ENCODE assay signal across 7 cellular contexts in the genomic region with DNA sequence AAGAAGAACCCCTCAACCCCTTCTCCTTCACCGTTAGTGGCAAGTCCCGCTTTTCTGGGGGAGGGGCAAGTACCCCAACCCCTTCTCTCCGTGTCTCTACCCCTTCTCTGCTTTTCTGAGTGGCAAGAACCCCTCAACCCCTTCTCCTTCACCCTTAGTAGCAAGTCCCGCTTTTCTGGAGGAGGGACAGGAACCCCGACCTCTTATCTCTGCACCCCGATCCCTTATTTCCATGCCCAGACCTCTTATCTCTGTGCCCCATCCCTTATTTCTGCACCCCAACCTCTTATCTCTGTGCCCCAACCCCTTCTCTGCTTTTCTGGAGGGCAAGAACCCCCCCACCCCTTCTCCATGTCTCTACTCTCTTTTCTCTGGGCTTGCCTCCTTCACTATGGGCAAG. TPM values are rescaled to one million over a fixed set of nuclear protein-coding genes. Genes with fewer than 3 reads are reported as not detected.
"Had no signal": no experiment of that assay in that cellular context is flagged by ENCODE, and none has a peak within 500 bp of the region (broad histone marks: within the 10 kb centered on the region; RNA-seq: fewer than 3 reads in every experiment).

No MANE protein-coding gene starts in this region.

RNA-seq across cellular contexts. Expression of a gene that starts 6.2 kb away (rescaled TPM):
- total RNA-seq: H4 had no signal

RNA-seq across cellular contexts. Expression of a gene that starts 22.8 kb away (rescaled TPM):
- total RNA-seq: GM23248, GM23338, H1, H4, H9, HFFc6 had no signal
- polyA plus RNA-seq: GM23248 had no signal

RNA-seq across cellular contexts. Expression of a gene that starts 38.5 kb away (rescaled TPM):
- total RNA-seq: GM23248, H1, H4, H7, HFFc6 had no signal
- polyA plus RNA-seq: GM23248 had no signal
